10 cellular contexts compared by ENCODE assay signal in genomic region chr20:46715292-46715756, GRCh38. TPM values are rescaled to one million over a fixed set of nuclear protein-coding genes. Genes with fewer than 3 reads are reported as not detected.
DNase-seq lines count a peak whose midpoint lies in the region; ATAC-seq, FAIRE-seq and TF ChIP-seq lines count a peak whose summit lies in the region.
"Had no signal": no experiment of that assay in that cellular context is flagged by ENCODE, and none has a peak within 500 bp of the region (broad histone marks: within the 10 kb centered on the region; RNA-seq: fewer than 3 reads in every experiment).

No MANE protein-coding gene starts in this region.

- no peak overlapping the region for H3K4me3 Mint-ChIP-seq in stimulated activated naive B cell treated with anti-CD40 and anti-IgM and Interleukin-4, amounts not matched to agents 10 μg/mL and 1 μg/mL and 100 μg/mL, for 72 hours
- H3K4me3 Mint-ChIP-seq: CD4-positive, alpha-beta memory T cell had no signal

- peaks cover 38 to 39% of the 10 kb centered on the region in 2 donors for H3K27me3 Mint-ChIP-seq in stimulated activated naive B cell treated with anti-CD40 and anti-IgM and Interleukin-4, amounts not matched to agents 10 μg/mL and 1 μg/mL and 100 μg/mL, for 72 hours

- H3K4me1 ChIP-seq in A549 (peaks cover 14% of the 10 kb centered on the region), H1 (replicated peaks in 1 of 4; ENCODE audit: control insufficient read depth in 3 of 4, insufficient read depth in 4 of 4, low read length in 3 of 4) (peaks cover 0 to 3% (median 1%) of the 10 kb centered on the region in 4 experiments; a peak in 5 of 7 replicates), mesenchymal stem cell (ENCODE audit: control insufficient read depth, insufficient read depth, low read depth, low read length) (peaks cover 7% of the 10 kb centered on the region)
- H3K4me1 ChIP-seq in effector memory CD4-positive, alpha-beta T cell (ENCODE audit: control insufficient read depth, insufficient read depth, low read length, poor library complexity, severe bottlenecking), result no peaks in the 10 kb centered on the region

- H3K4me3 ChIP-seq in A549 (no peak overlapping the region), H1 (ENCODE audit: extremely low read depth in 1 of 4, insufficient read depth in 2 of 4, low read depth in 3 of 4, low read length in 4 of 4) (no peak overlapping the region), mesenchymal stem cell (ENCODE audit: insufficient read depth in 1 of 2, low read depth in 1 of 2, low read length in 2 of 2) (no peak overlapping the region)
- no peak overlapping the region for H3K4me3 ChIP-seq in effector memory CD4-positive, alpha-beta T cell (ENCODE audit: insufficient read depth, low read depth, low read length, poor library complexity, severe bottlenecking)

- WGBS in A549 (ENCODE audit: missing lambda C conversion rate), result 14% methylated on average over 4 of the region's 4 CpGs
- WGBS in H1 (ENCODE audit: extremely low coverage in 1 of 2, insufficient coverage in 1 of 2, insufficient read length in 1 of 2, insufficient replicate concordance in 2 of 2, low coverage in 1 of 2, low lambda C conversion rate in 2 of 2, missing lambda C conversion rate in 1 of 2), 2 experiments, result 53% methylated on average over 4 of the region's 4 CpGs; no CpG with 5 or more reads in 1 of the 2 experiments
- WGBS in mesenchymal stem cell, result 23% methylated on average over 3 of the region's 4 CpGs

- H3K14ac ChIP-seq in H1 (ENCODE audit: insufficient read length) (no peak overlapping the region), mesenchymal stem cell (ENCODE audit: low read length in 2 of 2) (no peak overlapping the region)

- no peak overlapping the region for H3K56ac ChIP-seq in H1 (replicated peaks; ENCODE audit: insufficient read length, low read depth, low read length)

- no peak overlapping the region for H4K5ac ChIP-seq in H1 (ENCODE audit: insufficient read length, low read depth, low read length)

- H4K20me1 ChIP-seq in H1 (replicated peaks in 1 of 2; ENCODE audit: control insufficient read depth in 1 of 2, insufficient read depth in 2 of 2, low read length in 2 of 2), result no peaks in the 10 kb centered on the region

- FAIRE-seq in A549 (lab: Jason Lieb, UNC) (no peak), HTR-8/SVneo (lab: Jason Lieb, UNC) (peak; percentile 99), H1 (lab: Jason Lieb, UNC) (peak; percentile 72)

- H2BK120ac ChIP-seq in H1 (replicated peaks; ENCODE audit: low read depth, low read length) (no peak overlapping the region), mesenchymal stem cell (ENCODE audit: low read depth, low read length) (no peak overlapping the region)

- H3K23me2 ChIP-seq in H1 (ENCODE audit: low read depth, low read length), result peaks cover under 1% of the 10 kb centered on the region; the same call in 1 of the 2 replicates

- ATAC-seq in A549, result peak; percentile 97 to 98
- ATAC-seq in GM19452 (IDR thresholded peaks at IDR 0.05; ENCODE audit: unreplicated experiment), result no peak
- no peak for ATAC-seq in stimulated activated naive B cell treated with anti-CD40 and anti-IgM and Interleukin-4, amounts not matched to agents 10 μg/mL and 1 μg/mL and 100 μg/mL, for 72 hours (replicated peaks)
- ATAC-seq: Panc1 had no signal

- H2AFZ ChIP-seq in H1 (ENCODE audit: low read length) (no peak overlapping the region), mesenchymal stem cell (ENCODE audit: low read depth, low read length) (no peak overlapping the region)

- H4K8ac ChIP-seq in H1 (ENCODE audit: extremely low read depth, insufficient read depth, low read length) (no peak overlapping the region), mesenchymal stem cell (ENCODE audit: low read length) (no peak overlapping the region)

- H3K18ac ChIP-seq in H1 (ENCODE audit: extremely low read depth, low read length), result no peak overlapping the region
- H3K18ac ChIP-seq in mesenchymal stem cell (ENCODE audit: low read depth in 1 of 2, low read length in 2 of 2), result no peak overlapping the region

- H3K27ac ChIP-seq in A549 (peak overlapping the region; percentile 55 to 67), H1 (ENCODE audit: low read depth, low read length) (no peak overlapping the region), mesenchymal stem cell (ENCODE audit: low read length, poor library complexity, severe bottlenecking) (no peak overlapping the region)
- H3K27ac ChIP-seq in effector memory CD4-positive, alpha-beta T cell (ENCODE audit: insufficient read depth, low read length, poor library complexity, severe bottlenecking), result no peak overlapping the region

- H3K79me2 ChIP-seq in H1 (ENCODE audit: control insufficient read depth in 1 of 2, insufficient read depth in 2 of 2, low read length in 2 of 2), result no peaks in the 10 kb centered on the region

- H3K4me1 Mint-ChIP-seq in stimulated activated naive B cell treated with anti-CD40 and anti-IgM and Interleukin-4, amounts not matched to agents 10 μg/mL and 1 μg/mL and 100 μg/mL, for 72 hours, result peaks cover under 1 to 3% of the 10 kb centered on the region in 2 donors

- H3K36me3 ChIP-seq in H1 (ENCODE audit: control insufficient read depth in 2 of 4, insufficient read depth in 4 of 4, low read length in 3 of 4) (peaks cover 0 to 10% (median 4%) of the 10 kb centered on the region in 4 experiments; a peak in 3 of 8 replicates), mesenchymal stem cell (ENCODE audit: control insufficient read depth in 1 of 2, insufficient read depth in 2 of 2, low read depth in 1 of 2, low read length in 2 of 2) (peaks cover 3 to 51% of the 10 kb centered on the region in 2 experiments)
- H3K36me3 ChIP-seq in effector memory CD4-positive, alpha-beta T cell (ENCODE audit: control insufficient read depth, insufficient read depth, low read length), result no peaks in the 10 kb centered on the region

- TF ChIP-seq EP300 in A549 (IDR thresholded peaks at IDR 0.05) (no peak), H1 (IDR thresholded peaks at IDR 0.05; ENCODE audit: borderline replicate concordance in 1 of 2, low read depth in 2 of 2, low read length in 2 of 2) (no peak)

- H2BK12ac ChIP-seq in H1 (ENCODE audit: low read depth, low read length) (no peak overlapping the region), mesenchymal stem cell (ENCODE audit: low read length in 2 of 2) (no peak overlapping the region)

- H2AK5ac ChIP-seq in H1 (ENCODE audit: low read depth, low read length) (no peak overlapping the region), mesenchymal stem cell (ENCODE audit: low read length, severe bottlenecking) (no peak overlapping the region)

- POLR2A ChIA-PET in A549 (lab: Yijun Ruan, JAX), result interaction anchor here (0.6 kb wide), 1 partner anchor 34 kb away, joined by 3 read pairs; no protein-coding TSS in a partner anchor
- POLR2A ChIA-PET in H1 (lab: Charles Lee; ENCODE audit: partially characterized antibody), result interaction anchor here (2.1 kb wide), 1 partner anchor 32 kb away, joined by 8 read pairs; no protein-coding TSS in a partner anchor

- TF ChIP-seq POLR2A in A549 (IDR thresholded peaks at IDR 0.05; ENCODE audit: low read length) (no peak), H1 (IDR thresholded peaks at IDR 0.05; ENCODE audit: control extremely low read depth in 1 of 2, low read depth in 2 of 2, low read length in 2 of 2) (no peak)

- no peaks in the 10 kb centered on the region for H3K9me3 ChIP-seq in A549
- H3K9me3 ChIP-seq in H1 (ENCODE audit: insufficient read depth in 2 of 2, low read depth in 1 of 2, low read length in 1 of 2), result peaks cover 0 to 5% of the 10 kb centered on the region in 2 experiments; a peak in 1 of 4 replicates
- H3K9me3 ChIP-seq in mesenchymal stem cell (ENCODE audit: control insufficient read depth, low read length), result peaks cover 9% of the 10 kb centered on the region
- H3K9me3 ChIP-seq in effector memory CD4-positive, alpha-beta T cell (ENCODE audit: control insufficient read depth, low read length), result no peaks in the 10 kb centered on the region

- H2BK5ac ChIP-seq in H1 (ENCODE audit: low read depth, low read length) (no peak overlapping the region), mesenchymal stem cell (ENCODE audit: low read depth, low read length, poor library complexity, severe bottlenecking) (no peak overlapping the region)

- TF ChIP-seq CTCF in A549 (IDR thresholded peaks at IDR 0.05), result no peak
- TF ChIP-seq CTCF in H1 (IDR thresholded peaks at IDR 0.05; ENCODE audit: control extremely low read depth in 1 of 3, insufficient read depth in 1 of 3, low read depth in 1 of 3, low read length in 3 of 3), result peak in 2 of 3 experiments; percentile 24 to 43; a peak in 2 of 4 replicates

- TF ChIP-seq RAD21 in A549 (conservative IDR thresholded peaks at IDR 0.05 in 1 of 2, IDR thresholded peaks at IDR 0.05 in 1 of 2) (no peak), H1 (IDR thresholded peaks at IDR 0.05 in 1 of 2, conservative IDR thresholded peaks at IDR 0.05 in 1 of 2; ENCODE audit: low read depth in 2 of 2, low read length in 2 of 2) (no peak; a peak in 2 of 4 replicates)

- CTCF ChIA-PET in A549 (lab: Yijun Ruan, JAX), result interaction anchor here (0.7 kb wide), 2 partner anchors 24 to 312 kb away, joined by 3 read pairs; no protein-coding TSS in a partner anchor
- CTCF ChIA-PET in H1 (lab: Charles Lee; ENCODE audit: partially characterized antibody), result interaction anchor here (0.9 to 1.1 kb wide), 3 partner anchors 13 to 47 kb away, joined by 3 to 6 read pairs (median 3); no protein-coding TSS in a partner anchor

- H3K79me1 ChIP-seq in H1 (ENCODE audit: low read depth, low read length) (peaks cover 2% of the 10 kb centered on the region; the same call in 1 of the 2 replicates), mesenchymal stem cell (replicated peaks; ENCODE audit: low read length, poor library complexity, severe bottlenecking) (peaks cover 15% of the 10 kb centered on the region)

- H3K9me3 Mint-ChIP-seq in stimulated activated naive B cell treated with anti-CD40 and anti-IgM and Interleukin-4, amounts not matched to agents 10 μg/mL and 1 μg/mL and 100 μg/mL, for 72 hours, result peaks cover 4 to 5% of the 10 kb centered on the region in 2 donors

- H3K4me2 ChIP-seq in A549, result peak overlapping the region; percentile 51
- no peak overlapping the region for H3K4me2 ChIP-seq in H1 (ENCODE audit: insufficient read depth in 1 of 2, low read depth in 2 of 2, low read length in 2 of 2)
- no peak overlapping the region for H3K4me2 ChIP-seq in mesenchymal stem cell (ENCODE audit: low read length, poor library complexity, severe bottlenecking)

- no peaks in the 10 kb centered on the region for H3K36me3 Mint-ChIP-seq in stimulated activated naive B cell treated with anti-CD40 and anti-IgM and Interleukin-4, amounts not matched to agents 10 μg/mL and 1 μg/mL and 100 μg/mL, for 72 hours
- H3K36me3 Mint-ChIP-seq: CD4-positive, alpha-beta memory T cell had no signal

- H3K23ac ChIP-seq in H1 (ENCODE audit: insufficient read length) (no peak overlapping the region), mesenchymal stem cell (ENCODE audit: low read length in 2 of 2) (no peak overlapping the region)

- no peak overlapping the region for H3K9ac ChIP-seq in H1 (replicated peaks in 1 of 4; ENCODE audit: extremely low read depth in 1 of 4, low read depth in 3 of 4, low read length in 3 of 4)
- no peak overlapping the region for H3K9ac ChIP-seq in mesenchymal stem cell (ENCODE audit: low read length)

- H2BK15ac ChIP-seq in H1 (ENCODE audit: low read length) (no peak overlapping the region), mesenchymal stem cell (ENCODE audit: low read depth, poor library complexity, severe bottlenecking) (no peak overlapping the region)

- H3K27ac Mint-ChIP-seq in stimulated activated naive B cell treated with anti-CD40 and anti-IgM and Interleukin-4, amounts not matched to agents 10 μg/mL and 1 μg/mL and 100 μg/mL, for 72 hours, result no peak overlapping the region
- H3K27ac Mint-ChIP-seq: CD4-positive, alpha-beta memory T cell had no signal

- H4K91ac ChIP-seq in H1 (replicated peaks; ENCODE audit: insufficient read length, low read length) (no peak overlapping the region), mesenchymal stem cell (ENCODE audit: low read length) (no peak overlapping the region)

- DNase-seq in A549 (ENCODE audit: low read depth in 1 of 2, low spot score in 1 of 2) (peak; percentile 46 to 81), HTR-8/SVneo (ENCODE audit: insufficient read length, low spot score) (peak; percentile 96), H1 (ENCODE audit: low read depth in 1 of 2, low spot score in 2 of 2) (no peak), mesenchymal stem cell (peak; percentile 92)
- no peak for DNase-seq in effector memory CD4-positive, alpha-beta T cell
- DNase-seq in activated naive CD4-positive, alpha-beta T cell (lab: John Stamatoyannopoulos, UW), result no peak
- DNase-seq in stimulated activated naive B cell treated with anti-CD40 and anti-IgM and Interleukin-4, amounts not matched to agents 10 μg/mL and 1 μg/mL and 100 μg/mL, for 72 hours, result no peak
- DNase-seq: CD4-positive, alpha-beta memory T cell had no signal

- no peak overlapping the region for H2BK20ac ChIP-seq in H1 (ENCODE audit: low read length)

- H3K27me3 ChIP-seq in H1 (replicated peaks in 1 of 4; ENCODE audit: control insufficient read depth in 3 of 4, extremely low read depth in 1 of 4, insufficient read depth in 3 of 4, low read length in 3 of 4) (no peaks in the 10 kb centered on the region; a peak in 2 of 7 replicates), mesenchymal stem cell (ENCODE audit: control insufficient read depth in 1 of 2, insufficient read depth in 1 of 2, low read length in 2 of 2) (no peaks in the 10 kb centered on the region)
- H3K27me3 ChIP-seq in effector memory CD4-positive, alpha-beta T cell (replicated peaks; ENCODE audit: control insufficient read depth, insufficient read depth, low read length, poor library complexity, severe bottlenecking), result no peaks in the 10 kb centered on the region

- no peak overlapping the region for H3K4ac ChIP-seq in H1 (replicated peaks; ENCODE audit: insufficient read length, low read depth, low read length)
- no peak overlapping the region for H3K4ac ChIP-seq in mesenchymal stem cell (ENCODE audit: low read depth in 1 of 2, low read length in 2 of 2)

RNA-seq across cellular contexts. Expression of gene SLC2A10, which starts 5.9 kb away (rescaled TPM):
- polyA plus RNA-seq in A549 (2011; rRNA removed), result 0.01 TPM in 1 of 2 replicates, not detected in the other
- not detected in 2 replicates for polyA plus RNA-seq in A549 (2012; cell fraction: cytosol; rRNA removed)
- not detected in 2 replicates for polyA plus RNA-seq in A549 (2012; cell fraction: nucleus; rRNA removed)
- polyA plus RNA-seq in A549 (2017; fragmentation: RNase III; extraction: RNeasy Plus Mini Kit Qiagen cat#74134 plus additional on column Dnase treatment), result not detected in 3 replicates
- polyA minus RNA-seq in A549 (2011; rRNA and poly(A)+ RNA removed), result 0.04 TPM in 1 of 2 replicates, not detected in the other
- 9.7 and 9.9 TPM in 2 replicates for total RNA-seq in H1 (2021; fragmentation: NEBNext Ultra II Directional; extraction: Animal tissue kit (Norgen Biotek cat#: 25700))
- polyA plus RNA-seq in H1 (2011; rRNA removed), result 9.0 and 11.9 TPM in 2 replicates
- 8.0 TPM for polyA plus RNA-seq in H1 (2011; cell fraction: cytosol; rRNA removed)
- 8.4 TPM for polyA plus RNA-seq in H1 (2011; cell fraction: nucleus; rRNA removed)
- 6.6 to 8.4 TPM (median 7.0 TPM) in 4 replicates for polyA plus RNA-seq in H1 (2012, experiment 1 of 2)
- polyA plus RNA-seq in H1 (2012, experiment 2 of 2), result 5.1 TPM
- 9.4 TPM for polyA plus RNA-seq in H1 (2013, experiment 1 of 2)
- 9.3 TPM for polyA plus RNA-seq in H1 (2013, experiment 2 of 2)
- polyA minus RNA-seq in H1 (2011; rRNA and poly(A)+ RNA removed), result 14.3 and 14.7 TPM in 2 replicates
- polyA minus RNA-seq in H1 (2011; cell fraction: cytosol; rRNA and poly(A)+ RNA removed), result 14.3 TPM
- polyA minus RNA-seq in H1 (2011; cell fraction: nucleus; rRNA and poly(A)+ RNA removed), result 13.5 TPM
- polyA plus RNA-seq in mesenchymal stem cell (2013, experiment 1 of 2), result 35.9 TPM
- polyA plus RNA-seq in mesenchymal stem cell (2013, experiment 2 of 2), result 37.1 TPM
- total RNA-seq: CD4-positive, alpha-beta memory T cell had no signal
- polyA plus RNA-seq: CD4-positive, alpha-beta memory T cell had no signal

RNA-seq across cellular contexts. Expression of gene TP53RK, which starts 26.1 kb away (rescaled TPM):
- polyA plus RNA-seq in A549 (2011; rRNA removed) (11.8 and 13.1 TPM in 2 replicates), A549 (2017; fragmentation: RNase III; extraction: RNeasy Plus Mini Kit Qiagen cat#74134 plus additional on column Dnase treatment) (9.8 to 10.5 TPM (median 10.5 TPM) in 3 replicates), H1 (2011; rRNA removed) (8.5 and 8.7 TPM in 2 replicates)
- 5.1 and 6.5 TPM in 2 replicates for polyA plus RNA-seq in A549 (2012; cell fraction: cytosol; rRNA removed)
- 2.6 and 3.2 TPM in 2 replicates for polyA plus RNA-seq in A549 (2012; cell fraction: nucleus; rRNA removed)
- polyA minus RNA-seq in A549 (2011; rRNA and poly(A)+ RNA removed), result 6.9 and 8.4 TPM in 2 replicates
- total RNA-seq in H1 (2021; fragmentation: NEBNext Ultra II Directional; extraction: Animal tissue kit (Norgen Biotek cat#: 25700)), result 16.3 TPM in 2 replicates
- polyA plus RNA-seq in H1 (2011; cell fraction: cytosol; rRNA removed), result 8.8 TPM
- 6.9 TPM for polyA plus RNA-seq in H1 (2011; cell fraction: nucleus; rRNA removed)
- polyA plus RNA-seq in H1 (2012, experiment 1 of 2), result 9.7 to 12.2 TPM (median 10.6 TPM) in 4 replicates
- 11.4 TPM for polyA plus RNA-seq in H1 (2012, experiment 2 of 2)
- 12.9 TPM for polyA plus RNA-seq in H1 (2013, experiment 1 of 2)
- 12.9 TPM for polyA plus RNA-seq in H1 (2013, experiment 2 of 2)
- polyA minus RNA-seq in H1 (2011; rRNA and poly(A)+ RNA removed), result 8.1 and 9.2 TPM in 2 replicates
- polyA minus RNA-seq in H1 (2011; cell fraction: cytosol; rRNA and poly(A)+ RNA removed), result 8.0 TPM
- polyA minus RNA-seq in H1 (2011; cell fraction: nucleus; rRNA and poly(A)+ RNA removed), result 10.1 TPM
- 13.0 TPM for polyA plus RNA-seq in mesenchymal stem cell (2013, experiment 1 of 2)
- 13.9 TPM for polyA plus RNA-seq in mesenchymal stem cell (2013, experiment 2 of 2)

Comparison
In these comparisons a context has a peak if more than half of its experiments do, and no peak if none do; other contexts are left out.
1. ATAC-seq: peak in A549 (2 of 2); none in GM19452 (single experiment) and stimulated activated naive B cell treated with anti-CD40 and anti-IgM and Interleukin-4, amounts not matched to agents 10 μg/mL and 1 μg/mL and 100 μg/mL, for 72 hours (0 of 2).
2. DNase-seq: peak in A549 (2 of 2), HTR-8/SVneo (single experiment) and mesenchymal stem cell (single experiment); none in H1 (0 of 2), effector memory CD4-positive, alpha-beta T cell (0 of 3), activated naive CD4-positive, alpha-beta T cell (0 of 4) and stimulated activated naive B cell treated with anti-CD40 and anti-IgM and Interleukin-4, amounts not matched to agents 10 μg/mL and 1 μg/mL and 100 μg/mL, for 72 hours (single experiment).
3. H3K27ac ChIP-seq: peak in A549 (2 of 2); none in H1 (single experiment), mesenchymal stem cell (single experiment) and effector memory CD4-positive, alpha-beta T cell (single experiment).
4. Of the 18 proteins assayed by ChIP-seq in both H1 and A549: peak only in H1: CTCF; only in A549: none; in both: CEBPB; in neither: 16.